30 cellular contexts compared by ENCODE assay signal in the genomic region with DNA sequence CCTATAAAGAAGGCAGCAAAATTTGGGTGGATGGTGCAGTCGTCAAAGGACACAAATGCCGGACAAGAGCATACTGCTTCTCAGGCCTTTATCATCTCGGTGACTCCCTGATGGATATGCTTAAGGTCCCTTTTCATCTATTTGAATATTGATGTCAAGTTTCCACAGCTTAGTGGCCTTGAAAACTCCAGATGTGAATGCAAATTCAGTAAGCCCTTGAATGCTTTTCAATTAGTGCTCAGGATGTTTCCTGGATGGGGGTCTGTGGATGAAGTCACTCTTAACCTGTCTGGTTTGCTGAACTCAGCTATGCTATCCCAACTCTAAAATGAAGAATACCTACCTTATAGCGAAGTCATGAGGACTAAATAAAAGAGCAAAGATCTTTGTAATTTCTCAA. TPM values are rescaled to one million over a fixed set of nuclear protein-coding genes. Genes with fewer than 3 reads are reported as not detected.
"Had no signal": no experiment of that assay in that cellular context is flagged by ENCODE, and none has a peak within 500 bp of the region (broad histone marks: within the 10 kb centered on the region; RNA-seq: fewer than 3 reads in every experiment).

No MANE protein-coding gene starts in this region.

- H3K27me3 Mint-ChIP-seq: naive thymus-derived CD8-positive, alpha-beta T cell; progenitor cell of endocrine pancreas; stimulated activated naive B cell treated with anti-CD40 and anti-IgM and Interleukin-4, amounts not matched to agents 10 μg/mL and 1 μg/mL and 100 μg/mL, for 72 hours had no signal

- H3K27ac Mint-ChIP-seq: immature natural killer cell; progenitor cell of endocrine pancreas; stimulated activated naive B cell treated with anti-CD40 and anti-IgM and Interleukin-4, amounts not matched to agents 10 μg/mL and 1 μg/mL and 100 μg/mL, for 72 hours had no signal

- H3K27me3 ChIP-seq: left lung, neutrophil, ovary, right atrium auricular region, right lobe of liver, stomach, testis, thyroid gland, transverse colon, upper lobe of left lung, vagina had no signal

- H3K4me3 ChIP-seq: left lung, lower lobe of right lung, ovary, right atrium auricular region, right lobe of liver, smooth muscle cell, stomach, testis, thyroid gland, transverse colon, upper lobe of left lung, vagina had no signal

- H3K4me2 ChIP-seq: smooth muscle cell had no signal

- H3K4me1 Mint-ChIP-seq: immature natural killer cell, nephron had no signal

- H3K4me1 ChIP-seq: left lung, right lobe of liver, testis, vagina had no signal

- H3K9me3 Mint-ChIP-seq: immature natural killer cell; naive thymus-derived CD8-positive, alpha-beta T cell; nephron; neural crest cell; stimulated activated naive B cell treated with anti-CD40 and anti-IgM and Interleukin-4, amounts not matched to agents 10 μg/mL and 1 μg/mL and 100 μg/mL, for 72 hours had no signal

- H3K36me3 ChIP-seq: lower lobe of right lung, ovary, right atrium auricular region, right lobe of liver, stomach, thyroid gland, transverse colon, vagina had no signal

- H3K4me3 Mint-ChIP-seq: immature natural killer cell; naive thymus-derived CD8-positive, alpha-beta T cell; nephron; neural crest cell; stimulated activated naive B cell treated with anti-CD40 and anti-IgM and Interleukin-4, amounts not matched to agents 10 μg/mL and 1 μg/mL and 100 μg/mL, for 72 hours had no signal

- H3K9me3 ChIP-seq: left lung, lower lobe of right lung, neutrophil, ovary, right atrium auricular region, right lobe of liver, stomach, testis, thyroid gland, transverse colon, upper lobe of left lung, vagina had no signal

- DNase-seq: hypothalamus; immature natural killer cell; kidney; left colon; left lung; lower lobe of right lung; mammary epithelial cell; mesenchymal stem cell; naive thymus-derived CD8-positive, alpha-beta T cell; occipital lobe; ovary; right lobe of liver; stimulated activated CD4-positive, alpha-beta T cell treated with anti-CD3 and anti-CD28 coated beads, Interleukin-1b, Interleukin-23, amount 100 ng/mL, for 48 hours; stimulated activated CD4-positive, alpha-beta T cell treated with anti-CD3 and anti-CD28 coated beads, Interleukin-2, amount 100 ng/mL, for 48 hours; stimulated activated CD4-positive, alpha-beta T cell treated with anti-CD3 and anti-CD28 coated beads, Interleukin-4, amount 100 ng/mL, for 4 hours; stimulated activated CD8-positive, alpha-beta memory T cell treated with anti-CD3 and anti-CD28 coated beads, Interleukin-4, amount 100 ng/mL, for 48 hours; stimulated activated naive B cell treated with anti-CD40 and anti-IgM and Interleukin-4, amounts not matched to agents 10 μg/mL and 1 μg/mL and 100 μg/mL, for 72 hours; stimulated activated naive CD8-positive, alpha-beta T cell treated with anti-CD3 and anti-CD28 coated beads, Interleukin-15, Interleukin-2, amounts not matched to agents 100 U/mL and 50 U/mL, for 24 hours; stomach; testis; thyroid gland; transverse colon; upper lobe of left lung had no signal

- ATAC-seq: left colon; left lung; lower lobe of right lung; naive thymus-derived CD8-positive, alpha-beta T cell; right lobe of liver; stimulated activated naive B cell treated with anti-CD40 and anti-IgM and Interleukin-4, amounts not matched to agents 10 μg/mL and 1 μg/mL and 100 μg/mL, for 72 hours; stimulated activated naive CD8-positive, alpha-beta T cell treated with anti-CD3 and anti-CD28 coated beads, Interleukin-15, Interleukin-2, amounts not matched to agents 100 U/mL and 50 U/mL, for 24 hours had no signal

- H3K27ac ChIP-seq: left lung, lower lobe of right lung, neutrophil, ovary, right atrium auricular region, right lobe of liver, stomach, testis, thyroid gland, transverse colon, upper lobe of left lung, vagina had no signal

RNA-seq across cellular contexts. Expression of gene REM2, which starts 10.7 kb away (rescaled TPM):
- total RNA-seq: right atrium auricular region had no signal
